11 cellular contexts compared by ENCODE assay signal in genomic region chr1:162040657-162041056, GRCh38. TPM values are rescaled to one million over a fixed set of nuclear protein-coding genes. Genes with fewer than 3 reads are reported as not detected.
DNase-seq lines count a peak whose midpoint lies in the region; ATAC-seq and TF ChIP-seq lines count a peak whose summit lies in the region.
"Had no signal": no experiment of that assay in that cellular context is flagged by ENCODE, and none has a peak within 500 bp of the region (broad histone marks: within the 10 kb centered on the region; RNA-seq: fewer than 3 reads in every experiment).

No MANE protein-coding gene starts in this region.

- CTCF ChIA-PET in Panc1 (lab: Charles Lee): no interaction called here

- H3K9me3 ChIP-seq in Panc1 (ENCODE audit: control insufficient read depth, insufficient read depth, low read depth, low read length): no peaks in the 10 kb centered on the region
- H3K9me3 ChIP-seq: sigmoid colon had no signal

- TF ChIP-seq CTCF in 22Rv1 (IDR thresholded peaks at IDR 0.05): peak; percentile 67
- peak; percentile 32; the same call in 1 of the 2 replicates for TF ChIP-seq CTCF in GM12875 (IDR thresholded peaks at IDR 0.05; ENCODE audit: borderline replicate concordance, insufficient read depth, low read depth, low read length)
- peak; percentile 72 for TF ChIP-seq CTCF in Panc1 (IDR thresholded peaks at IDR 0.05)
- TF ChIP-seq CTCF in natural killer cell (IDR thresholded peaks at IDR 0.05): no peak

- H3K4me3 Mint-ChIP-seq in activated T-helper 1 cell treated with anti-CD3 and anti-CD28 coated beads, Interleukin-12 subunit alpha, Interleukin-12 subunit beta, Interleukin-2, Interleukin-4 antibody, amounts not matched to agents 30 ng/mL and 10 ng/mL and 1 ng/mL, durations not matched to agents 14 hours and 24 hours and 36 hours: no peak overlapping the region
- H3K4me3 Mint-ChIP-seq in natural killer cell: no peak overlapping the region

- H3K4me1 ChIP-seq in Panc1 (ENCODE audit: control insufficient read depth, insufficient read depth, low read length): no peaks in the 10 kb centered on the region

- H3K27ac ChIP-seq in 22Rv1: no peak overlapping the region
- no peak overlapping the region for H3K27ac ChIP-seq in Panc1 (ENCODE audit: low read length)
- H3K27ac ChIP-seq: sigmoid colon had no signal

- ATAC-seq in Panc1 (0 out of 2 replicates have a peak, but pooled peaks have one; percentile 56), HG03439 (IDR thresholded peaks at IDR 0.05; ENCODE audit: unreplicated experiment) (no peak), natural killer cell (no peak)

- H3K4me3 ChIP-seq in GM12875 (ENCODE audit: low read depth, low read length) (no peak overlapping the region), Panc1 (ENCODE audit: low read depth in 2 of 2, low read length in 2 of 2) (no peak overlapping the region)
- H3K4me3 ChIP-seq: sigmoid colon had no signal

- H3K4me1 Mint-ChIP-seq in activated T-helper 1 cell treated with anti-CD3 and anti-CD28 coated beads, Interleukin-12 subunit alpha, Interleukin-12 subunit beta, Interleukin-2, Interleukin-4 antibody, amounts not matched to agents 30 ng/mL and 10 ng/mL and 1 ng/mL, durations not matched to agents 14 hours and 24 hours and 36 hours (ENCODE audit: low read depth): no peaks in the 10 kb centered on the region
- H3K4me1 Mint-ChIP-seq in natural killer cell: peaks cover 0 to 4% of the 10 kb centered on the region in 2 donors

- no peaks in the 10 kb centered on the region for H3K36me3 ChIP-seq in Panc1 (ENCODE audit: control insufficient read depth, insufficient read depth, low read length)
- H3K36me3 ChIP-seq: sigmoid colon had no signal

- H3K27me3 Mint-ChIP-seq in activated T-helper 1 cell treated with anti-CD3 and anti-CD28 coated beads, Interleukin-12 subunit alpha, Interleukin-12 subunit beta, Interleukin-2, Interleukin-4 antibody, amounts not matched to agents 30 ng/mL and 10 ng/mL and 1 ng/mL, durations not matched to agents 14 hours and 24 hours and 36 hours (ENCODE audit: insufficient read depth): peaks cover 7% of the 10 kb centered on the region
- peaks cover 20 to 44% of the 10 kb centered on the region in 2 donors for H3K27me3 Mint-ChIP-seq in natural killer cell (ENCODE audit: low read depth in 2 of 2)

- POLR2A ChIA-PET in Panc1 (lab: Charles Lee): no interaction called here

- no peak for DNase-seq in Panc1 (ENCODE audit: low read depth, low spot score)
- DNase-seq in erythroblast (lab: John Stamatoyannopoulos, UW): peak; percentile 38 to 52
- DNase-seq in activated T-helper 1 cell treated with anti-CD3 and anti-CD28 coated beads, Interleukin-12 subunit alpha, Interleukin-12 subunit beta, Interleukin-2, Interleukin-4 antibody, amounts not matched to agents 30 ng/mL and 10 ng/mL and 1 ng/mL, durations not matched to agents 14 hours and 24 hours and 36 hours (ENCODE audit: low spot score): no peak
- DNase-seq in natural killer cell: no peak
- DNase-seq in NCI-H2171 (lab: John Stamatoyannopoulos, UW): no peak
- DNase-seq: activated CD8-positive, alpha-beta memory T cell treated with anti-CD3 and anti-CD28 coated beads, Interleukin-2, amount 50 U/mL, for 4 hours; NCI-H1930; sigmoid colon had no signal

- no peak for TF ChIP-seq POLR2A in erythroblast (IDR thresholded peaks at IDR 0.05; ENCODE audit: low read length)

- H3K36me3 Mint-ChIP-seq in activated T-helper 1 cell treated with anti-CD3 and anti-CD28 coated beads, Interleukin-12 subunit alpha, Interleukin-12 subunit beta, Interleukin-2, Interleukin-4 antibody, amounts not matched to agents 30 ng/mL and 10 ng/mL and 1 ng/mL, durations not matched to agents 14 hours and 24 hours and 36 hours (ENCODE audit: low read depth): no peaks in the 10 kb centered on the region
- H3K36me3 Mint-ChIP-seq in natural killer cell: no peaks in the 10 kb centered on the region

- in situ Hi-C loops in Panc1 (cut with HindIII; ENCODE audit: low pct_unique_long_range_greater_than_20kb, low sequenced_read_pairs): no loop called here

- no peaks in the 10 kb centered on the region for H3K9me3 Mint-ChIP-seq in activated T-helper 1 cell treated with anti-CD3 and anti-CD28 coated beads, Interleukin-12 subunit alpha, Interleukin-12 subunit beta, Interleukin-2, Interleukin-4 antibody, amounts not matched to agents 30 ng/mL and 10 ng/mL and 1 ng/mL, durations not matched to agents 14 hours and 24 hours and 36 hours
- H3K9me3 Mint-ChIP-seq in natural killer cell: no peaks in the 10 kb centered on the region

- H3K27me3 ChIP-seq in Panc1 (ENCODE audit: control insufficient read depth, insufficient read depth, low read length): no peaks in the 10 kb centered on the region
- H3K27me3 ChIP-seq: sigmoid colon had no signal

- no TSS peak for BruUV-seq in Panc1 (replicated peaks; lab: Mats Ljungman, UMichigan)

- H3K27ac Mint-ChIP-seq in activated T-helper 1 cell treated with anti-CD3 and anti-CD28 coated beads, Interleukin-12 subunit alpha, Interleukin-12 subunit beta, Interleukin-2, Interleukin-4 antibody, amounts not matched to agents 30 ng/mL and 10 ng/mL and 1 ng/mL, durations not matched to agents 14 hours and 24 hours and 36 hours: no peak overlapping the region
- no peak overlapping the region for H3K27ac Mint-ChIP-seq in natural killer cell

- intact Hi-C loops in Panc1 (cut with micrococcal nuclease; ENCODE audit: unreplicated experiment): no loop called here
- intact Hi-C loops in activated T-helper 1 cell treated with anti-CD3 and anti-CD28 coated beads, Interleukin-12 subunit alpha, Interleukin-12 subunit beta, Interleukin-2, Interleukin-4 antibody, amounts not matched to agents 30 ng/mL and 10 ng/mL and 1 ng/mL, durations not matched to agents 14 hours and 24 hours and 36 hours (cut with micrococcal nuclease): loop anchor here (5.0 kb wide), 1 partner anchor 133 kb away; no protein-coding TSS in a partner anchor
- intact Hi-C loops in natural killer cell (cut with micrococcal nuclease): no loop called here

RNA-seq across cellular contexts. Expression of gene OLFML2B, which starts 17.0 kb away (rescaled TPM):
- total RNA-seq in Panc1 (2021; ENCODE audit: unreplicated experiment): 1.5 TPM
- 2.7 TPM for polyA plus RNA-seq in Panc1 (2012; ENCODE audit: insufficient read length)
- total RNA-seq in activated T-helper 1 cell treated with anti-CD3 and anti-CD28 coated beads, Interleukin-12 subunit alpha, Interleukin-12 subunit beta, Interleukin-2, Interleukin-4 antibody, amounts not matched to agents 30 ng/mL and 10 ng/mL and 1 ng/mL, durations not matched to agents 14 hours and 24 hours and 36 hours: not detected in 2 replicates
- total RNA-seq in natural killer cell: under 1 TPM in 1 of 3 donors, not detected in 2; 0.33 TPM

RNA-seq across cellular contexts. Expression of gene NOS1AP, which starts 28.8 kb away (rescaled TPM):
- total RNA-seq in Panc1 (2021; ENCODE audit: unreplicated experiment) (27.9 TPM), natural killer cell (under 1 TPM in 2 of 3 donors, not detected in 1; 0.09 to 0.20 TPM)
- 20.0 TPM for polyA plus RNA-seq in Panc1 (2012; ENCODE audit: insufficient read length)
- 0.10 TPM in 1 of 2 replicates, not detected in the other for total RNA-seq in activated T-helper 1 cell treated with anti-CD3 and anti-CD28 coated beads, Interleukin-12 subunit alpha, Interleukin-12 subunit beta, Interleukin-2, Interleukin-4 antibody, amounts not matched to agents 30 ng/mL and 10 ng/mL and 1 ng/mL, durations not matched to agents 14 hours and 24 hours and 36 hours

Comparison
In these comparisons a context has a peak if more than half of its experiments do, and no peak if none do; other contexts are left out.
1. DNase-seq: peak in erythroblast (2 of 2); none in Panc1 (single experiment), activated T-helper 1 cell treated with anti-CD3 and anti-CD28 coated beads, Interleukin-12 subunit alpha, Interleukin-12 subunit beta, Interleukin-2, Interleukin-4 antibody, amounts not matched to agents 30 ng/mL and 10 ng/mL and 1 ng/mL, durations not matched to agents 14 hours and 24 hours and 36 hours (single experiment), natural killer cell (single experiment) and NCI-H2171 (single experiment).
2. RNA of gene NOS1AP, which starts 28.8 kb away (total RNA-seq): 27.9 TPM in Panc1 (single experiment); 0.10 TPM in activated T-helper 1 cell treated with anti-CD3 and anti-CD28 coated beads, Interleukin-12 subunit alpha, Interleukin-12 subunit beta, Interleukin-2, Interleukin-4 antibody, amounts not matched to agents 30 ng/mL and 10 ng/mL and 1 ng/mL, durations not matched to agents 14 hours and 24 hours and 36 hours and 0.09 to 0.20 TPM in natural killer cell; every median in the first group is over 10 times any median in the second.